Comparison of ENCODE assay signal across 40 cellular contexts in the genomic region with DNA sequence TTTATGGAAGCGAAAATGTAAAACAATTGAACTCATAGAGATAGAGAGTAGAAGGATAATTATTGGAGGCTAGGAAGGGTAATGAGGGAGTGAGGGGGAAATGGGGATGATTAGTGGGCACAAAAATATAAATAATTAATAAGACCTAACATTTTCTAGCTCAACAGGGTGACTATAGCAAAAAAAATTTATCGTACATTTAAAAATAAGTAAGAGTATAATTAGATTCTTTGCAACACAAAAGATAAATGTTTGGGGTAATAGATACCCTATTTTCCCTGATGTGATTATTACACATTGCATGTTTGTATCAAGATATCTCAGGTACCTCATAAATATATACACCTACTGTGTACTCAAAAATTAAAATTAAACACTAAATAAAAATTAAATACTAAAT.
"Had no signal": no experiment of that assay in that cellular context is flagged by ENCODE, and none has a peak within 500 bp of the region (broad histone marks: within the 10 kb centered on the region; RNA-seq: fewer than 3 reads in every experiment).

No MANE protein-coding gene starts in this region.

- H3K9me3 ChIP-seq: adrenal gland, ascending aorta, body of pancreas, breast epithelium had no signal

- H3K27me3 Mint-ChIP-seq: activated naive CD4-positive, alpha-beta T cell treated with anti-CD3 and anti-CD28 coated beads, Interleukin-2, amount 10 ng/mL, durations not matched to agents 7 days and 5 days; activated naive CD4-positive, alpha-beta T cell treated with anti-CD3 and anti-CD28 coated beads, Interleukin-2, amount 50 U/mL, for 24 hours; activated naive CD8-positive, alpha-beta T cell; activated naive CD8-positive, alpha-beta T cell treated with anti-CD3 and anti-CD28 coated beads for 36 hours; activated naive CD8-positive, alpha-beta T cell treated with anti-CD3 and anti-CD28 coated beads, Interleukin-2, amount 10 ng/mL, durations not matched to agents 7 days and 5 days; activated naive CD8-positive, alpha-beta T cell treated with anti-CD3 and anti-CD28 coated beads, Interleukin-2, amount 50 U/mL, for 24 hours; activated T-cell treated with anti-CD3 and anti-CD28 coated beads, Interleukin-2, amount 50 U/mL, for 24 hours; activated T-helper 17 cell treated with anti-CD3 and anti-CD28 coated beads, Interleukin-2, amount 50 U/mL, for 72 hours; brain; central memory CD8-positive, alpha-beta T cell had no signal

- H3K36me3 ChIP-seq: adrenal gland, ascending aorta, brain microvascular endothelial cell, breast epithelium, cardiac muscle cell had no signal

- H3K27ac ChIP-seq: adrenal gland, ascending aorta, body of pancreas, brain microvascular endothelial cell, breast epithelium, cardiac muscle cell had no signal

- H3K4me3 ChIP-seq: adrenal gland, ascending aorta, body of pancreas, breast epithelium, cardiac muscle cell had no signal

- FAIRE-seq: astrocyte, bronchial epithelial cell had no signal

- H3K9me3 Mint-ChIP-seq: activated T-helper 17 cell treated with anti-CD3 and anti-CD28 coated beads, Interleukin-2, amount 50 U/mL, for 72 hours; brain had no signal

- H3K36me3 Mint-ChIP-seq: activated naive CD4-positive, alpha-beta T cell treated with anti-CD3 and anti-CD28 coated beads, Interleukin-2, amount 10 ng/mL, durations not matched to agents 7 days and 5 days; activated naive CD4-positive, alpha-beta T cell treated with anti-CD3 and anti-CD28 coated beads, Interleukin-2, amount 50 U/mL, for 24 hours; activated naive CD4-positive, alpha-beta T cell treated with anti-CD3 and anti-CD28 coated beads, Interleukin-2, amount 50 U/mL, for 72 hours; activated naive CD8-positive, alpha-beta T cell; activated naive CD8-positive, alpha-beta T cell treated with anti-CD3 and anti-CD28 coated beads for 36 hours; activated naive CD8-positive, alpha-beta T cell treated with anti-CD3 and anti-CD28 coated beads, Interleukin-2, amount 10 ng/mL, durations not matched to agents 7 days and 5 days; brain had no signal

- DNase-seq: activated effector memory CD4-positive, alpha-beta T cell treated with anti-CD3 and anti-CD28 coated beads, Interleukin-2, amount 50 U/mL, for 16 hours; activated effector memory CD4-positive, alpha-beta T cell treated with Interleukin-2 at 50 U/mL for 16 hours; activated gamma-delta T cell; activated gamma-delta T cell treated with Interleukin-2 at 50 U/mL for 16 hours; activated naive CD4-positive, alpha-beta T cell; activated naive CD4-positive, alpha-beta T cell treated with anti-CD3 and anti-CD28 coated beads for 36 hours; activated naive CD4-positive, alpha-beta T cell treated with anti-CD3 and anti-CD28 coated beads, Interleukin-2, amount 10 ng/mL, durations not matched to agents 7 days and 5 days; activated naive CD4-positive, alpha-beta T cell treated with anti-CD3 and anti-CD28 coated beads, Interleukin-2, amount 50 U/mL, for 16 hours; activated naive CD4-positive, alpha-beta T cell treated with Interleukin-2 at 50 U/mL for 16 hours; activated naive CD8-positive, alpha-beta T cell treated with anti-CD3 and anti-CD28 coated beads for 36 hours; activated naive CD8-positive, alpha-beta T cell treated with anti-CD3 and anti-CD28 coated beads, Interleukin-2, amount 10 ng/mL, durations not matched to agents 7 days and 5 days; activated naive CD8-positive, alpha-beta T cell treated with anti-CD3 and anti-CD28 coated beads, Interleukin-2, amount 50 U/mL, for 24 hours; activated T-cell treated with anti-CD3 and anti-CD28 coated beads, Interleukin-2, amount 50 U/mL, for 1 hour; activated T-cell treated with anti-CD3 and anti-CD28 coated beads, Interleukin-2, amount 50 U/mL, for 24 hours; activated T-cell treated with anti-CD3 and anti-CD28 coated beads, Interleukin-2, amount 50 U/mL, for 4 hours; activated T-cell treated with anti-CD3 and anti-CD28 coated beads, Interleukin-2, amount 50 U/mL, for 48 hours; activated T-cell treated with anti-CD3 and anti-CD28 coated beads, Interleukin-2, amount 50 U/mL, for 72 hours; adrenal gland; amniotic stem cell; amygdala; anterior cingulate cortex; aorta; body of pancreas; brain microvascular endothelial cell; caudate nucleus; central memory CD4-positive, alpha-beta T cell; cerebellar nuclear complex had no signal

- ATAC-seq: activated naive CD4-positive, alpha-beta T cell treated with anti-CD3 and anti-CD28 coated beads, Interleukin-2, amount 50 U/mL, for 72 hours; activated naive CD8-positive, alpha-beta T cell treated with anti-CD3 and anti-CD28 coated beads, Interleukin-2, amount 50 U/mL, for 24 hours; activated T-cell treated with anti-CD3 and anti-CD28 coated beads, Interleukin-2, amount 50 U/mL, for 4 hours; activated T-cell treated with anti-CD3 and anti-CD28 coated beads, Interleukin-2, amount 50 U/mL, for 72 hours; activated T-helper 17 cell treated with anti-CD3 and anti-CD28 coated beads, Interleukin-2, amount 50 U/mL, for 72 hours; body of pancreas had no signal

- H3K4me1 Mint-ChIP-seq: activated naive CD4-positive, alpha-beta T cell treated with anti-CD3 and anti-CD28 coated beads, Interleukin-2, amount 10 ng/mL, durations not matched to agents 7 days and 5 days; activated naive CD4-positive, alpha-beta T cell treated with anti-CD3 and anti-CD28 coated beads, Interleukin-2, amount 50 U/mL, for 24 hours; activated naive CD8-positive, alpha-beta T cell treated with anti-CD3 and anti-CD28 coated beads for 36 hours; activated naive CD8-positive, alpha-beta T cell treated with anti-CD3 and anti-CD28 coated beads, Interleukin-2, amount 10 ng/mL, durations not matched to agents 7 days and 5 days; activated naive CD8-positive, alpha-beta T cell treated with anti-CD3 and anti-CD28 coated beads, Interleukin-2, amount 50 U/mL, for 24 hours; activated T-helper 17 cell treated with anti-CD3 and anti-CD28 coated beads, Interleukin-2, amount 50 U/mL, for 72 hours; brain; central memory CD8-positive, alpha-beta T cell had no signal

- H3K27ac Mint-ChIP-seq: activated naive CD4-positive, alpha-beta T cell treated with anti-CD3 and anti-CD28 coated beads for 36 hours; activated naive CD4-positive, alpha-beta T cell treated with anti-CD3 and anti-CD28 coated beads, Interleukin-2, amount 10 ng/mL, durations not matched to agents 7 days and 5 days; activated naive CD4-positive, alpha-beta T cell treated with anti-CD3 and anti-CD28 coated beads, Interleukin-2, amount 50 U/mL, for 24 hours; activated naive CD4-positive, alpha-beta T cell treated with anti-CD3 and anti-CD28 coated beads, Interleukin-2, amount 50 U/mL, for 72 hours; activated naive CD8-positive, alpha-beta T cell; activated naive CD8-positive, alpha-beta T cell treated with anti-CD3 and anti-CD28 coated beads for 36 hours; activated naive CD8-positive, alpha-beta T cell treated with anti-CD3 and anti-CD28 coated beads, Interleukin-2, amount 10 ng/mL, durations not matched to agents 7 days and 5 days; activated naive CD8-positive, alpha-beta T cell treated with anti-CD3 and anti-CD28 coated beads, Interleukin-2, amount 50 U/mL, for 24 hours; activated T-cell treated with anti-CD3 and anti-CD28 coated beads, Interleukin-2, amount 50 U/mL, for 24 hours; activated T-cell treated with anti-CD3 and anti-CD28 coated beads, Interleukin-2, amount 50 U/mL, for 72 hours; activated T-helper 1 cell treated with anti-CD3 and anti-CD28 coated beads, Interleukin-12 subunit alpha, Interleukin-12 subunit beta, Interleukin-2, Interleukin-4 antibody, amounts not matched to agents 30 ng/mL and 10 ng/mL and 1 ng/mL, durations not matched to agents 14 hours and 24 hours and 36 hours; activated T-helper 17 cell treated with anti-CD3 and anti-CD28 coated beads, Interleukin-2, amount 50 U/mL, for 72 hours; activated T-helper 2 cell treated with anti-CD3 and anti-CD28 coated beads, Interferon-gamma antibody, Interleukin-2, Interleukin-4, amounts not matched to agents 10 μg/mL and 5 μg/mL and 100 μg/mL, durations not matched to agents 14 hours and 24 hours and 36 hours; brain had no signal

- H3K4me1 ChIP-seq: adrenal gland, ascending aorta, body of pancreas, breast epithelium had no signal

- H3K4me3 Mint-ChIP-seq: activated naive CD4-positive, alpha-beta T cell treated with anti-CD3 and anti-CD28 coated beads for 36 hours; activated naive CD4-positive, alpha-beta T cell treated with anti-CD3 and anti-CD28 coated beads, Interleukin-2, amount 10 ng/mL, durations not matched to agents 7 days and 5 days; activated naive CD4-positive, alpha-beta T cell treated with anti-CD3 and anti-CD28 coated beads, Interleukin-2, amount 50 U/mL, for 24 hours; activated naive CD8-positive, alpha-beta T cell; activated naive CD8-positive, alpha-beta T cell treated with anti-CD3 and anti-CD28 coated beads for 36 hours; activated naive CD8-positive, alpha-beta T cell treated with anti-CD3 and anti-CD28 coated beads, Interleukin-2, amount 10 ng/mL, durations not matched to agents 7 days and 5 days; activated naive CD8-positive, alpha-beta T cell treated with anti-CD3 and anti-CD28 coated beads, Interleukin-2, amount 50 U/mL, for 24 hours; activated T-cell treated with anti-CD3 and anti-CD28 coated beads, Interleukin-2, amount 50 U/mL, for 24 hours; activated T-cell treated with anti-CD3 and anti-CD28 coated beads, Interleukin-2, amount 50 U/mL, for 4 hours; activated T-cell treated with anti-CD3 and anti-CD28 coated beads, Interleukin-2, amount 50 U/mL, for 72 hours; activated T-helper 1 cell treated with anti-CD3 and anti-CD28 coated beads, Interleukin-12 subunit alpha, Interleukin-12 subunit beta, Interleukin-2, Interleukin-4 antibody, amounts not matched to agents 30 ng/mL and 10 ng/mL and 1 ng/mL, durations not matched to agents 14 hours and 24 hours and 36 hours; activated T-helper 17 cell treated with anti-CD3 and anti-CD28 coated beads, Interleukin-2, amount 50 U/mL, for 72 hours; brain; central memory CD8-positive, alpha-beta T cell had no signal

- H3K27me3 ChIP-seq: adrenal gland, ascending aorta, body of pancreas, brain microvascular endothelial cell, breast epithelium, cardiac muscle cell had no signal
